15 cellular contexts compared by ENCODE assay signal in the genomic region with DNA sequence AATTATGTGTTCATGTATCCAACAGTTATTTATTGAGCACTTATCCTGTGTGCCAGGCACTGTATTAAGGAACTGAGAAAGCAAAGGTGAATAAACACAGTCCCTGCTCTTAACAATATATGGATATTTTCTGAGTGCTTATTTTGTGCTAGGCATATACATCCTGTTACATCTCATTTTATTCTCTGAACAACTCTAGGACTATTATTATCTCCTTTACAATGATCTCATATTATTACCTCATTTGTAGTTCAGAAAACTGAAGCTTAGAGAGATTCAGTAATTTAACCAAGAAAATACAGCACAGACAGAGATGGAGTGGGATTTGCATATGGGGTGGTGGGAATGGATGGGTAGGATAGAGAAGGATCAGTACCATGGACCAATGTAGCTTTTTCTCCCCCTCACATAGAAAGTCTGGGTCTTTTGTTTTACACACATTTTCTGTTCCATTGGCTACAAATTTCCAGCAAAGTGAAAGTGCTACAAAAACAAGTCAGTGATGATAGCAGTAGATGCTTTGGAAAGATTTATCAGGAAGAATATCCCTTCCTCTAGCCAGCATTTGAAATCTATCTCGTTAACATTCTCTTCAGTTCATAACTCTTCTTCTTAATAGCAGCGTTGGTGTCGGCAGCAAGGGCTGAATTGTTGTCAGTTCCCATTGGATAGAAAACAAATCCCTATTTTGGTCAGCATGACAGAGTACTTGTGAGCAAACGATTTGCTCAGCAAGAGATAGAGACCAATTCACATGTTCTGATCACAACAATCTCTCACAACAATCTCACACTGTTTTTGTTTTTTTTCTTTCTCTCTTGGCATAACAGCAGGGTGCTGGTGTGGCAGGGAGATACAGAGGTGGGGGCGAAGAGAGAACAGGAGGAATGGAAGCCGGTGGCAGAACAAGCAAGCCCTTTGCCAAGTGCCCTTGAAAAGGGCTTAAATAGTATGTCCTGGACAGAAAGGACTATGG.
DNase-seq lines count a peak whose midpoint lies in the region; ATAC-seq and TF ChIP-seq lines count a peak whose summit lies in the region.
"Had no signal": no experiment of that assay in that cellular context is flagged by ENCODE, and none has a peak within 500 bp of the region (broad histone marks: within the 10 kb centered on the region; RNA-seq: fewer than 3 reads in every experiment).

No MANE protein-coding gene starts in this region.

- TF ChIP-seq RAD21 in SK-N-SH (IDR thresholded peaks at IDR 0.05; ENCODE audit: low read length): no peak

- intact Hi-C loops in uterus (cut with DNase I; ENCODE audit: low total_unique reads): loop anchor here (5.0 to 10.0 kb wide), 2 partner anchors 106 to 263 kb away; a partner anchor contains a TSS
- intact Hi-C loops in colonic mucosa (cut with DNase I): loop anchor here (5.0 to 10.0 kb wide), 3 partner anchors 124 to 343 kb away; no protein-coding TSS in a partner anchor

- no peaks in the 10 kb centered on the region for H3K27me3 ChIP-seq in SK-N-SH (ENCODE audit: insufficient read depth)
- peaks cover 54% of the 10 kb centered on the region for H3K27me3 ChIP-seq in endodermal cell (ENCODE audit: control insufficient read depth, insufficient read depth, low read length, poor library complexity, severe bottlenecking)
- H3K27me3 ChIP-seq in uterus: no peaks in the 10 kb centered on the region
- H3K27me3 ChIP-seq in colonic mucosa: no peaks in the 10 kb centered on the region
- H3K27me3 ChIP-seq: suprapubic skin had no signal

- no peak overlapping the region for H3K4me2 ChIP-seq in SK-N-SH
- H3K4me2 ChIP-seq: BLaER1 had no signal

- H3K27ac ChIP-seq in SK-N-SH (ENCODE audit: low read depth in 2 of 2, low read length in 1 of 2): peak overlapping the region in 1 of 2 experiments; percentile 89; a peak in 2 of 4 replicates
- H3K27ac ChIP-seq in endodermal cell (ENCODE audit: low read depth, low read length): no peak overlapping the region
- peak overlapping the region; percentile 60 to 68 for H3K27ac ChIP-seq in uterus
- no peak overlapping the region for H3K27ac ChIP-seq in colonic mucosa
- H3K27ac ChIP-seq: BLaER1, skin epidermis, suprapubic skin, VCaP had no signal

- 62% methylated on average over 6 of the region's 6 CpGs for WGBS in SK-N-SH (ENCODE audit: low lambda C conversion rate)
- 31 to 35% methylated on average over 2 to 6 of the region's 6 CpGs for WGBS in endodermal cell (ENCODE audit: insufficient coverage in 1 of 2, insufficient read length in 1 of 2), 2 experiments

- H3K79me2 ChIP-seq in SK-N-SH (ENCODE audit: insufficient read depth): no peaks in the 10 kb centered on the region

- TF ChIP-seq CTCF in SK-N-SH (IDR thresholded peaks at IDR 0.05) (no peak), endodermal cell (conservative IDR thresholded peaks at IDR 0.05) (no peak), uterus (IDR thresholded peaks at IDR 0.05) (no peak), colonic mucosa (IDR thresholded peaks at IDR 0.05) (no peak)

- no peak for DNase-seq in SK-N-SH
- DNase-seq in endodermal cell: peak; percentile 72
- peak; percentile 69 for DNase-seq in midbrain (lab: John Stamatoyannopoulos, UW)
- DNase-seq in uterus: no peak
- DNase-seq in colonic mucosa: no peak
- no peak for DNase-seq in NCI-H524 treated with DMSO at 0.1 percent for 48 hours (lab: John Stamatoyannopoulos, UW)
- DNase-seq: T-helper 17 cell had no signal

- H3K27ac Mint-ChIP-seq in endodermal cell: no peak overlapping the region
- H3K27ac Mint-ChIP-seq: activated naive CD4-positive, alpha-beta T cell treated with anti-CD3 and anti-CD28 coated beads, Interleukin-2, amount 10 ng/mL, durations not matched to agents 7 days and 5 days; T-helper 17 cell had no signal

- H3K36me3 Mint-ChIP-seq in endodermal cell (ENCODE audit: low read depth): no peaks in the 10 kb centered on the region
- H3K36me3 Mint-ChIP-seq: activated naive CD4-positive, alpha-beta T cell treated with anti-CD3 and anti-CD28 coated beads, Interleukin-2, amount 10 ng/mL, durations not matched to agents 7 days and 5 days had no signal

- peaks cover 0 to 28% of the 10 kb centered on the region in 2 experiments; a peak in 2 of 4 replicates for H3K4me1 ChIP-seq in SK-N-SH (ENCODE audit: control insufficient read depth in 1 of 2, insufficient read depth in 2 of 2, low read depth in 1 of 2, low read length in 1 of 2)
- peaks cover 4% of the 10 kb centered on the region for H3K4me1 ChIP-seq in endodermal cell (ENCODE audit: control insufficient read depth, insufficient read depth, low read length)
- peaks cover 0 to 3% of the 10 kb centered on the region in 2 donors for H3K4me1 ChIP-seq in uterus
- no peaks in the 10 kb centered on the region for H3K4me1 ChIP-seq in colonic mucosa
- H3K4me1 ChIP-seq: BLaER1 had no signal

- H3K9me3 ChIP-seq in SK-N-SH (no peaks in the 10 kb centered on the region), endodermal cell (ENCODE audit: control insufficient read depth, low read length) (no peaks in the 10 kb centered on the region), uterus (no peaks in the 10 kb centered on the region), colonic mucosa (no peaks in the 10 kb centered on the region)
- H3K9me3 ChIP-seq: BLaER1, suprapubic skin had no signal

- H2AFZ ChIP-seq in SK-N-SH (ENCODE audit: low read depth): no peak overlapping the region

- POLR2A ChIA-PET in SK-N-SH (lab: Yijun Ruan, JAX): no interaction called here

- peaks cover 12% of the 10 kb centered on the region for H3F3A ChIP-seq in SK-N-SH (replicated peaks; ENCODE audit: insufficient read depth)

- no peak for TF ChIP-seq EP300 in SK-N-SH (IDR thresholded peaks at IDR 0.05; ENCODE audit: borderline replicate concordance in 1 of 2, low read depth in 1 of 2, low read length in 1 of 2)

- no peak overlapping the region for H3K4me3 Mint-ChIP-seq in endodermal cell
- H3K4me3 Mint-ChIP-seq: activated naive CD4-positive, alpha-beta T cell treated with anti-CD3 and anti-CD28 coated beads, Interleukin-2, amount 10 ng/mL, durations not matched to agents 7 days and 5 days; T-helper 17 cell had no signal

- ATAC-seq in SK-N-SH treated with all-trans-retinoic acid at 6 μM for 48 hours (no peak), GM19035 (IDR thresholded peaks at IDR 0.05; ENCODE audit: unreplicated experiment) (no peak)
- ATAC-seq: T-helper 17 cell had no signal

- H3K9ac ChIP-seq in SK-N-SH (no peak overlapping the region), endodermal cell (ENCODE audit: extremely low read depth, low read length, poor library complexity, severe bottlenecking) (no peak overlapping the region), colonic mucosa (ENCODE audit: low read depth in 2 of 2, low read length in 2 of 2) (no peak overlapping the region)
- H3K9ac ChIP-seq: BLaER1 had no signal

- H3K4me1 Mint-ChIP-seq in endodermal cell: peaks cover 50% of the 10 kb centered on the region
- H3K4me1 Mint-ChIP-seq: T-helper 17 cell had no signal

- H3K4me3 ChIP-seq in SK-N-SH (ENCODE audit: low read depth in 2 of 2, low read length in 1 of 2) (no peak overlapping the region), endodermal cell (ENCODE audit: low read length) (no peak overlapping the region), uterus (no peak overlapping the region), colonic mucosa (no peak overlapping the region)
- H3K4me3 ChIP-seq: BLaER1, GM12878, skin epidermis, suprapubic skin had no signal

- no peaks in the 10 kb centered on the region for H3K9me3 Mint-ChIP-seq in endodermal cell
- H3K9me3 Mint-ChIP-seq: activated naive CD4-positive, alpha-beta T cell treated with anti-CD3 and anti-CD28 coated beads, Interleukin-2, amount 10 ng/mL, durations not matched to agents 7 days and 5 days had no signal

- H3K27me3 Mint-ChIP-seq in endodermal cell (ENCODE audit: insufficient read depth): peaks cover 78% of the 10 kb centered on the region

- no peaks in the 10 kb centered on the region for H3K36me3 ChIP-seq in SK-N-SH (replicated peaks in 1 of 2; ENCODE audit: control insufficient read depth in 1 of 2, insufficient read depth in 2 of 2, low read length in 1 of 2)
- no peaks in the 10 kb centered on the region for H3K36me3 ChIP-seq in endodermal cell (ENCODE audit: control insufficient read depth, insufficient read depth, low read length)
- H3K36me3 ChIP-seq in uterus: no peaks in the 10 kb centered on the region
- H3K36me3 ChIP-seq in colonic mucosa: no peaks in the 10 kb centered on the region
- H3K36me3 ChIP-seq: BLaER1, suprapubic skin had no signal

- H3K9me2 ChIP-seq in SK-N-SH: no peaks in the 10 kb centered on the region

- CTCF ChIA-PET in SK-N-SH (lab: Yijun Ruan, JAX): interaction anchor here (0.7 to 2.7 kb wide), 5 partner anchors 103 to 343 kb away, joined by 3 to 23 read pairs (median 5); no protein-coding TSS in a partner anchor

- no peak for TF ChIP-seq POLR2A in uterus (IDR thresholded peaks at IDR 0.05)

- H4K20me1 ChIP-seq in SK-N-SH (ENCODE audit: insufficient read depth): no peaks in the 10 kb centered on the region

TF ChIP-seq in SK-N-SH, 30 proteins besides CTCF, POLR2A, EP300 and RAD21:
- TF ChIP-seq GATA2 (CRISPR knock-in tag; IDR thresholded peaks at IDR 0.05) (peak; percentile 13; the same call in 1 of the 2 replicates), YY1 (IDR thresholded peaks at IDR 0.05; ENCODE audit: low read depth) (no peak)

TF ChIP-seq in SK-N-SH treated with all-trans-retinoic acid at 6 μM for 48 hours, 23 proteins besides CTCF, POLR2A, EP300 and RAD21:
- no peak for TF ChIP-seq RARB (CRISPR knock-in tag; IDR thresholded peaks at IDR 0.05)

Comparison
In these comparisons a context has a peak if more than half of its experiments do, and no peak if none do; other contexts are left out.
1. DNase-seq: peak in endodermal cell (single experiment) and midbrain (single experiment); none in SK-N-SH (single experiment), uterus (0 of 2), colonic mucosa (single experiment) and NCI-H524 treated with DMSO at 0.1 percent for 48 hours (single experiment).
2. H3K27ac ChIP-seq: peak in uterus (2 of 2); none in endodermal cell (single experiment) and colonic mucosa (single experiment).